21 cellular contexts compared by ENCODE assay signal in genomic region chr1:198637157-198637556, GRCh38. TPM values are rescaled to one million over a fixed set of nuclear protein-coding genes. Genes with fewer than 3 reads are reported as not detected.
DNase-seq lines count a peak whose midpoint lies in the region; ATAC-seq, FAIRE-seq and TF ChIP-seq lines count a peak whose summit lies in the region.
"Had no signal": no experiment of that assay in that cellular context is flagged by ENCODE, and none has a peak within 500 bp of the region (broad histone marks: within the 10 kb centered on the region; RNA-seq: fewer than 3 reads in every experiment).

No MANE protein-coding gene starts in this region.

- TF ChIP-seq CTCF in natural killer cell (IDR thresholded peaks at IDR 0.05): no peak

- peaks cover 46% of the 10 kb centered on the region for H3K4me1 Mint-ChIP-seq in activated CD4-positive, alpha-beta T cell treated with anti-CD3 and anti-CD28 coated beads, Interleukin-2, amount 10 ng/mL, durations not matched to agents 24 days and 14 days
- peaks cover 39 to 48% (median 47%) of the 10 kb centered on the region in 3 donors for H3K4me1 Mint-ChIP-seq in IgD-negative memory B cell
- H3K4me1 Mint-ChIP-seq in activated T-helper 17 cell treated with anti-CD3 and anti-CD28 coated beads, Interleukin-2, amount 50 U/mL, for 72 hours: peaks cover 41% of the 10 kb centered on the region
- H3K4me1 Mint-ChIP-seq in natural killer cell: peaks cover 52 to 55% of the 10 kb centered on the region in 2 donors

- no peak for FAIRE-seq in urothelium cell line (lab: Jason Lieb, UNC)
- FAIRE-seq: A549, colon, endothelial cell of umbilical vein had no signal

- no peaks in the 10 kb centered on the region for H3K27me3 Mint-ChIP-seq in activated CD4-positive, alpha-beta T cell treated with anti-CD3 and anti-CD28 coated beads, Interleukin-2, amount 10 ng/mL, durations not matched to agents 24 days and 14 days
- H3K27me3 Mint-ChIP-seq in IgD-negative memory B cell: no peaks in the 10 kb centered on the region
- H3K27me3 Mint-ChIP-seq in activated T-helper 17 cell treated with anti-CD3 and anti-CD28 coated beads, Interleukin-2, amount 50 U/mL, for 72 hours: no peaks in the 10 kb centered on the region
- H3K27me3 Mint-ChIP-seq in natural killer cell (ENCODE audit: low read depth in 2 of 2): no peaks in the 10 kb centered on the region

- no peak for DNase-seq in activated CD4-positive, alpha-beta T cell treated with anti-CD3 and anti-CD28 coated beads, Interleukin-2, amount 10 ng/mL, durations not matched to agents 24 days and 14 days
- DNase-seq in activated CD4-positive, alpha-beta T cell treated with anti-CD3 and anti-CD28 coated beads for 1 hour: no peak
- DNase-seq in natural killer cell (no peak), urothelium cell line (ENCODE audit: low spot score) (no peak), NCI-H1105 treated with DMSO at 0.1 percent for 48 hours (lab: John Stamatoyannopoulos, UW) (no peak), GM19240 (ENCODE audit: insufficient read length, low spot score) (no peak)
- DNase-seq: foreskin fibroblast; NCI-H187; SHP77; stimulated activated CD4-positive, alpha-beta T cell treated with anti-CD3 and anti-CD28 coated beads, Interleukin-12 subunit alpha, Interleukin-12 subunit beta, amount 100 ng/mL, for 4 hours; stimulated activated naive CD4-positive, alpha-beta T cell; T-helper 9 cell had no signal

- ATAC-seq in activated T-helper 17 cell treated with anti-CD3 and anti-CD28 coated beads, Interleukin-2, amount 50 U/mL, for 72 hours (replicated peaks): no peak
- no peak for ATAC-seq in natural killer cell
- ATAC-seq: A549 had no signal

- peak overlapping the region; percentile 93 for H3K27ac Mint-ChIP-seq in activated CD4-positive, alpha-beta T cell treated with anti-CD3 and anti-CD28 coated beads, Interleukin-2, amount 10 ng/mL, durations not matched to agents 24 days and 14 days
- H3K27ac Mint-ChIP-seq in IgD-negative memory B cell (peak overlapping the region in 2 of 3 donors; percentile 3 to 34), natural killer cell (peak overlapping the region; percentile 90 to 94)
- H3K27ac Mint-ChIP-seq in activated T-helper 17 cell treated with anti-CD3 and anti-CD28 coated beads, Interleukin-2, amount 50 U/mL, for 72 hours: peak overlapping the region; percentile 98
- H3K27ac Mint-ChIP-seq: neural progenitor cell had no signal

- peaks cover 36% of the 10 kb centered on the region for H3K36me3 Mint-ChIP-seq in activated CD4-positive, alpha-beta T cell treated with anti-CD3 and anti-CD28 coated beads, Interleukin-2, amount 10 ng/mL, durations not matched to agents 24 days and 14 days (ENCODE audit: low read depth)
- peaks cover 8% of the 10 kb centered on the region for H3K36me3 Mint-ChIP-seq in IgD-negative memory B cell
- peaks cover 34% of the 10 kb centered on the region for H3K36me3 Mint-ChIP-seq in activated T-helper 17 cell treated with anti-CD3 and anti-CD28 coated beads, Interleukin-2, amount 50 U/mL, for 72 hours (ENCODE audit: low read depth)
- H3K36me3 Mint-ChIP-seq in natural killer cell: peaks cover 10% of the 10 kb centered on the region
- H3K36me3 Mint-ChIP-seq: neural progenitor cell had no signal

- H3K9me3 Mint-ChIP-seq in activated CD4-positive, alpha-beta T cell treated with anti-CD3 and anti-CD28 coated beads, Interleukin-2, amount 10 ng/mL, durations not matched to agents 24 days and 14 days: peaks cover 24% of the 10 kb centered on the region
- H3K9me3 Mint-ChIP-seq in IgD-negative memory B cell (peaks cover 0 to 4% (median 0%) of the 10 kb centered on the region in 3 donors), natural killer cell (peaks cover 0 to 4% of the 10 kb centered on the region in 2 donors)
- peaks cover 14% of the 10 kb centered on the region for H3K9me3 Mint-ChIP-seq in activated T-helper 17 cell treated with anti-CD3 and anti-CD28 coated beads, Interleukin-2, amount 50 U/mL, for 72 hours
- H3K9me3 Mint-ChIP-seq: neural progenitor cell had no signal

- peak overlapping the region; percentile 75 for H3K4me3 Mint-ChIP-seq in activated CD4-positive, alpha-beta T cell treated with anti-CD3 and anti-CD28 coated beads, Interleukin-2, amount 10 ng/mL, durations not matched to agents 24 days and 14 days
- H3K4me3 Mint-ChIP-seq in IgD-negative memory B cell: peak overlapping the region in 3 of 4 donors; percentile 79 to 85 (median 80)
- H3K4me3 Mint-ChIP-seq in activated T-helper 17 cell treated with anti-CD3 and anti-CD28 coated beads, Interleukin-2, amount 50 U/mL, for 72 hours: peak overlapping the region; percentile 89
- H3K4me3 Mint-ChIP-seq in natural killer cell: peak overlapping the region; percentile 17
- H3K4me3 Mint-ChIP-seq: neural progenitor cell had no signal

- intact Hi-C loops in activated CD4-positive, alpha-beta T cell treated with anti-CD3 and anti-CD28 coated beads, Interleukin-2, amount 10 ng/mL, durations not matched to agents 24 days and 14 days (cut with micrococcal nuclease): no loop called here
- intact Hi-C loops in natural killer cell (cut with micrococcal nuclease): loop anchor here (5.0 kb wide), 1 partner anchor 115 kb away; no protein-coding TSS in a partner anchor

RNA-seq across cellular contexts. Expression of gene PTPRC, which starts 1.7 kb away (rescaled TPM):
- total RNA-seq in activated CD4-positive, alpha-beta T cell treated with anti-CD3 and anti-CD28 coated beads, Interleukin-2, amount 10 ng/mL, durations not matched to agents 24 days and 14 days: 436 and 438 TPM in 2 replicates
- polyA plus RNA-seq in IgD-negative memory B cell: 744 TPM
- 100 to 1,000 TPM; 366 to 421 TPM for total RNA-seq in activated T-helper 17 cell treated with anti-CD3 and anti-CD28 coated beads, Interleukin-2, amount 50 U/mL, for 72 hours
- 1,000 to 10,000 TPM; 1,142 to 1,334 (median 1,200) TPM for total RNA-seq in natural killer cell
- total RNA-seq: endothelial cell of umbilical vein, MCF 10A, NCI-H460, renal cortical epithelial cell had no signal
- polyA plus RNA-seq: A549, endothelial cell of umbilical vein had no signal

Comparison
In these comparisons a context has a peak if more than half of its experiments do, and no peak if none do; other contexts are left out.
1. H3K27ac Mint-ChIP-seq: peak in every context shown above with its lines; median percentile 98 in activated T-helper 17 cell treated with anti-CD3 and anti-CD28 coated beads, Interleukin-2, amount 50 U/mL, for 72 hours; 93 in activated CD4-positive, alpha-beta T cell treated with anti-CD3 and anti-CD28 coated beads, Interleukin-2, amount 10 ng/mL, durations not matched to agents 24 days and 14 days; 92 in natural killer cell; 18 in IgD-negative memory B cell.
2. H3K4me3 Mint-ChIP-seq: peak in every context shown above with its lines; median percentile 89 in activated T-helper 17 cell treated with anti-CD3 and anti-CD28 coated beads, Interleukin-2, amount 50 U/mL, for 72 hours; 80 in IgD-negative memory B cell; 75 in activated CD4-positive, alpha-beta T cell treated with anti-CD3 and anti-CD28 coated beads, Interleukin-2, amount 10 ng/mL, durations not matched to agents 24 days and 14 days; 17 in natural killer cell.